ENCODE assay signal across 8 cellular contexts in the genomic region with DNA sequence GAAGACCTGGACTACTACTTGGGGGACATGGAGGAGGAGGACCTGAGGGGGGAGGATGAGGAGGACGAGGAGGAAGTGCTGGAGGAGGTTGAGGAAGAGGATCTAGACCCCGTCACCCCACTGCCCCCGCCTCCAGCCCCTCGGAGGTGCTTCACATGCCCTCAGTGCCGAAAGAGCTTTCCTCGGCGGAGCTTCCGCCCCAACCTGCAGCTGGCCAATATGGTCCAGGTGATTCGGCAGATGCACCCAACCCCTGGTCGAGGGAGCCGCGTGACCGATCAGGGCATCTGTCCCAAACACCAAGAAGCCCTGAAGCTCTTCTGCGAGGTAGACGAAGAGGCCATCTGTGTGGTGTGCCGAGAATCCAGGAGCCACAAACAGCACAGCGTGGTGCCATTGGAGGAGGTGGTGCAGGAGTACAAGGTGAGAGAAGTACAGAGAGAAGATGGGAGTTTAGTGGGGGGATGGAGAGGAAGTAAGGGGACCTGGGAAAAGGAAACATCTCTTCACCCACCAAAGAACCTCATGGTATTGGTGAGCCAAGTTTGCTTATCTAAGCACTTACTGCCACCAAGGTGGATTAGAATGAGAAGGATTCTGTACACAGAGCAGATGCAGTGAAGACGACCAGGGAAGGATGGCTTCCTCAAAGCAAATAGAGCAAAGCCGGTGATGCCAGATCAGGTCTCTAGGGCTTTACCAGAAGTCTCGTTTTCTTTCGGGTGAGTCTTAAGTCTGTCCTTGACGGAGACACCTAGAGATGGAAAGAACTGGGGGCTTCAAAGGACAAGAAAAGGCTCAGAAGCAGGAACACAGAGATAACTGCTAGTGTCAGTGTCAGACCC. TPM values are rescaled to one million over a fixed set of nuclear protein-coding genes. Genes with fewer than 3 reads are reported as not detected.
A peak's percentile ranks its signal among the peaks of the same experiment; 100 is the strongest.
DNase-seq lines count a peak whose midpoint lies in the region; ATAC-seq, FAIRE-seq and TF ChIP-seq lines count a peak whose summit lies in the region.

No MANE protein-coding gene starts in this region.

- H3K14ac ChIP-seq in mesenchymal stem cell (ENCODE audit: low read length in 2 of 2), result no peak overlapping the region

- peak overlapping the region; percentile 95 for H4K91ac ChIP-seq in mesenchymal stem cell (ENCODE audit: low read length)

- no peak overlapping the region for H2BK12ac ChIP-seq in mesenchymal stem cell (ENCODE audit: low read length in 2 of 2)

- peak overlapping the region; percentile 95 for H3K27ac ChIP-seq in GM12878 (ENCODE audit: control insufficient read depth, insufficient read depth)
- H3K27ac ChIP-seq in mesenchymal stem cell (ENCODE audit: low read length, poor library complexity, severe bottlenecking), result no peak overlapping the region
- H3K27ac ChIP-seq in vagina, result peak overlapping the region; percentile 94

- no peaks in the 10 kb centered on the region for H3K9me3 ChIP-seq in GM12878 (replicated peaks; ENCODE audit: control insufficient read depth, insufficient read depth, low read length)
- no peaks in the 10 kb centered on the region for H3K9me3 ChIP-seq in mesenchymal stem cell (ENCODE audit: control insufficient read depth, low read length)
- no peaks in the 10 kb centered on the region for H3K9me3 ChIP-seq in vagina

- H3K27me3 ChIP-seq in GM12878 (replicated peaks in 1 of 2; ENCODE audit: control insufficient read depth in 2 of 2, insufficient read depth in 2 of 2, low read length in 1 of 2) (no peaks in the 10 kb centered on the region), mesenchymal stem cell (ENCODE audit: control insufficient read depth in 1 of 2, insufficient read depth in 1 of 2, low read length in 2 of 2) (no peaks in the 10 kb centered on the region), vagina (no peaks in the 10 kb centered on the region)

- intact Hi-C loops in GM12878 (cut with micrococcal nuclease; ENCODE audit: unreplicated experiment) (no loop called here), vagina (cut with DNase I) (no loop called here)

- no peak for FAIRE-seq in GM12878 (lab: Jason Lieb, UNC)

- no peak for TF ChIP-seq EP300 in GM12878 (IDR thresholded peaks at IDR 0.05; ENCODE audit: borderline replicate concordance in 1 of 2, control insufficient read depth in 1 of 2, low read depth in 2 of 2, low read length in 2 of 2)

- no peak overlapping the region for H2BK15ac ChIP-seq in mesenchymal stem cell (ENCODE audit: low read depth, poor library complexity, severe bottlenecking)

- peak overlapping the region; percentile 79 for H3K4me2 ChIP-seq in GM12878 (ENCODE audit: control insufficient read depth, insufficient read depth)
- peak overlapping the region; percentile 73 for H3K4me2 ChIP-seq in mesenchymal stem cell (ENCODE audit: low read length, poor library complexity, severe bottlenecking)

- peaks cover 23% of the 10 kb centered on the region for H3K79me2 ChIP-seq in GM12878 (ENCODE audit: control insufficient read depth, insufficient read depth, low read length)

- H4K20me1 ChIP-seq in GM12878 (ENCODE audit: control insufficient read depth, insufficient read depth), result no peaks in the 10 kb centered on the region

- no peak overlapping the region for H2BK120ac ChIP-seq in mesenchymal stem cell (ENCODE audit: low read depth, low read length)

- TF ChIP-seq RAD21 in GM12878 (IDR thresholded peaks at IDR 0.05; ENCODE audit: insufficient read depth, low read depth, low read length), result no peak

- H3K4me3 ChIP-seq in GM12878, result peak overlapping the region; percentile 98
- H3K4me3 ChIP-seq in mesenchymal stem cell (ENCODE audit: insufficient read depth in 1 of 2, low read depth in 1 of 2, low read length in 2 of 2), result peak overlapping the region; percentile 83 to 98
- peak overlapping the region; percentile 75 to 76 for H3K4me3 ChIP-seq in vagina

- H3K4me1 ChIP-seq in GM12878 (ENCODE audit: control insufficient read depth, insufficient read depth, low read length) (peaks cover 20% of the 10 kb centered on the region), mesenchymal stem cell (ENCODE audit: control insufficient read depth, insufficient read depth, low read depth, low read length) (peaks cover 10% of the 10 kb centered on the region), vagina (peaks cover 28% of the 10 kb centered on the region)

- H2AFZ ChIP-seq in GM12878 (ENCODE audit: control insufficient read depth, low read depth, low read length) (peak overlapping the region; percentile 68; the same call in 1 of the 2 replicates), mesenchymal stem cell (ENCODE audit: low read depth, low read length) (no peak overlapping the region)

- CTCF ChIA-PET in GM12878 (lab: Yijun Ruan, JAX), result interaction anchor here (0.8 to 1.6 kb wide), 4 partner anchors 12 to 34 kb away, joined by 3 to 4 read pairs (median 3); partner anchors contain the start of gene RACK1

- no peak overlapping the region for H3K23ac ChIP-seq in mesenchymal stem cell (ENCODE audit: low read length in 2 of 2)

- no TSS peak for BruUV-seq in GM12878 (replicated peaks; lab: Mats Ljungman, UMichigan)

- peaks cover 14% of the 10 kb centered on the region for H3K79me1 ChIP-seq in mesenchymal stem cell (replicated peaks; ENCODE audit: low read length, poor library complexity, severe bottlenecking)

- 25% methylated on average over 17 of the region's 22 CpGs for WGBS in GM12878 (ENCODE audit: insufficient coverage, insufficient replicate concordance, low lambda C conversion rate, missing lambda C conversion rate)
- WGBS in mesenchymal stem cell, result 90% methylated on average over 22 of the region's 22 CpGs

- H2AK5ac ChIP-seq in mesenchymal stem cell (ENCODE audit: low read length, severe bottlenecking), result no peak overlapping the region

- H4K8ac ChIP-seq in mesenchymal stem cell (ENCODE audit: low read length), result peak overlapping the region; percentile 33

- H3K18ac ChIP-seq in mesenchymal stem cell (ENCODE audit: low read depth in 1 of 2, low read length in 2 of 2), result peak overlapping the region; percentile 93 to 99

- peak; percentile 43 for DNase-seq in stimulated activated CD4-positive, alpha-beta T cell treated with anti-CD3 and anti-CD28 coated beads, Interleukin-4, amount 100 ng/mL, for 1 hour
- no peak for DNase-seq in stimulated activated CD4-positive, alpha-beta T cell treated with anti-CD3 and anti-CD28 coated beads, Interleukin-12 subunit alpha, Interleukin-12 subunit beta, amount 100 ng/mL, for 4 hours
- DNase-seq in GM12878 (ENCODE audit: low read depth, low spot score), result no peak
- no peak for DNase-seq in mesenchymal stem cell
- DNase-seq in vagina (ENCODE audit: extremely low spot score in 2 of 2), result no peak
- DNase-seq in ureter (ENCODE audit: low spot score), result no peak
- no peak for DNase-seq in NOMO-1 treated with DMSO at 0.1 percent for 48 hours (lab: John Stamatoyannopoulos, UW; ENCODE audit: unreplicated experiment)

- RAD21 ChIA-PET in GM12878 (lab: Charles Lee; ENCODE audit: unreplicated experiment), result interaction anchor here (1.2 to 1.6 kb wide), 4 partner anchors 33 to 63 kb away, joined by 3 to 4 read pairs (median 4); no protein-coding TSS in a partner anchor

- H3K4ac ChIP-seq in mesenchymal stem cell (ENCODE audit: low read depth in 1 of 2, low read length in 2 of 2), result no peak overlapping the region

- no peak overlapping the region for H2BK5ac ChIP-seq in mesenchymal stem cell (ENCODE audit: low read depth, low read length, poor library complexity, severe bottlenecking)

- peak; percentile 1; the same call in 1 of the 3 replicates for ATAC-seq in GM12878
- no peak for ATAC-seq in HG03565 (IDR thresholded peaks at IDR 0.05; ENCODE audit: unreplicated experiment)

- no peaks in the 10 kb centered on the region for H3K36me3 ChIP-seq in GM12878 (ENCODE audit: control insufficient read depth in 2 of 2, insufficient read depth in 2 of 2, low read length in 1 of 2)
- H3K36me3 ChIP-seq in mesenchymal stem cell (ENCODE audit: control insufficient read depth in 1 of 2, insufficient read depth in 2 of 2, low read depth in 1 of 2, low read length in 2 of 2), result peaks cover 6 to 34% of the 10 kb centered on the region in 2 experiments
- no peaks in the 10 kb centered on the region for H3K36me3 ChIP-seq in vagina

- POLR2A ChIA-PET in GM12878 (lab: Charles Lee), result interaction anchor here (1.1 to 5.1 kb wide), 7 partner anchors 10 to 36 kb away, joined by 4 to 36 read pairs (median 10); partner anchors contain the start of genes RACK1 and TRIM52

- TF ChIP-seq CTCF in GM12878 (IDR thresholded peaks at IDR 0.05 in 2 of 3, conservative IDR thresholded peaks at IDR 0.05 in 1 of 3; ENCODE audit: control insufficient read depth in 2 of 3, extremely low read depth in 1 of 3, insufficient read depth in 1 of 3, low read depth in 3 of 3, low read length in 3 of 3) (no peak), vagina (IDR thresholded peaks at IDR 0.05) (no peak)

- in situ Hi-C loops in GM12878 (cut with MboI), result no loop called here

- H3K9ac ChIP-seq in GM12878 (ENCODE audit: control insufficient read depth, insufficient read depth, low read length), result peak overlapping the region; percentile 81
- H3K9ac ChIP-seq in mesenchymal stem cell (ENCODE audit: low read length), result peak overlapping the region; percentile 97

- no peak for TF ChIP-seq POLR2A in GM12878 (IDR thresholded peaks at IDR 0.05; ENCODE audit: low read depth, low read length)
- no peak for TF ChIP-seq POLR2A in vagina (IDR thresholded peaks at IDR 0.05)

- SMC1A ChIA-PET in GM12878 (lab: Charles Lee; ENCODE audit: uncharacterized antibody, unreplicated experiment), result interaction anchor here (1.3 to 1.7 kb wide), 3 partner anchors 17 to 40 kb away, joined by 4 to 5 read pairs (median 4); no protein-coding TSS in a partner anchor

RNA-seq across cellular contexts. Expression of gene TRIM41, which starts 1.5 kb away (rescaled TPM):
- 30.1 and 34.3 TPM in 2 replicates for total RNA-seq in GM12878 (2013; cell fraction: nucleolus; rRNA removed)
- total RNA-seq in GM12878 (2014; rRNA removed) (16.0 and 17.2 TPM in 2 replicates), GM12878 (2014; rRNA removed; fragmentation: Illumina TruSeq; extraction: Trizol) (10.5 and 10.6 TPM in 2 replicates), GM12878 (2021) (24.6 and 28.9 TPM in 2 replicates), vagina (7.9 TPM), ureter (34.5 TPM)
- 11.5 TPM for polyA plus RNA-seq in GM12878 (2011; ENCODE audit: low read depth)
- polyA plus RNA-seq in GM12878 (2011; rRNA removed) (14.8 and 17.7 TPM in 2 replicates), GM12878 (2014; fragmentation: Illumina TruSeq; extraction: Trizol) (9.4 and 10.6 TPM in 2 replicates), GM12878 (2014; fragmentation: Nextera tagmentation; extraction: Ambion mirVana) (1 to 10 TPM; 1.0 to 3.2 TPM), GM12878 (2014; rRNA removed) (21.5 and 24.4 TPM in 2 replicates), GM12878 (2016; fragmentation: Nextera tagmentation; extraction: Ambion mirVana) (1 to 10 TPM; 5.2 to 5.5 TPM)
- 16.4 and 21.9 TPM in 2 replicates for polyA plus RNA-seq in GM12878 (2011; cell fraction: cytosol; rRNA removed)
- 173 and 195 TPM in 2 replicates for polyA plus RNA-seq in GM12878 (2011; cell fraction: nucleus; rRNA removed)
- polyA plus RNA-seq in GM12878 (2012), result 21.7 and 28.2 TPM in 2 replicates
- 8.6 and 10.9 TPM in 2 replicates for polyA minus RNA-seq in GM12878 (2011; rRNA and poly(A)+ RNA removed)
- 6.8 and 7.5 TPM in 2 replicates for polyA minus RNA-seq in GM12878 (2011; cell fraction: cytosol; rRNA and poly(A)+ RNA removed)
- 16.0 and 24.7 TPM in 2 replicates for polyA minus RNA-seq in GM12878 (2011; cell fraction: nucleus; rRNA and poly(A)+ RNA removed)
- polyA plus RNA-seq in mesenchymal stem cell (2013, experiment 1 of 2), result 19.1 TPM
- polyA plus RNA-seq in mesenchymal stem cell (2013, experiment 2 of 2), result 19.0 TPM

RNA-seq across cellular contexts. Expression of gene RACK1, which starts 19.1 kb away (rescaled TPM):
- 1,060 and 1,082 TPM in 2 replicates for total RNA-seq in GM12878 (2013; cell fraction: nucleolus; rRNA removed)
- 6,385 and 6,584 TPM in 2 replicates for total RNA-seq in GM12878 (2014; rRNA removed)
- 4,111 and 4,251 TPM in 2 replicates for total RNA-seq in GM12878 (2014; rRNA removed; fragmentation: Illumina TruSeq; extraction: Trizol)
- 2,742 and 2,873 TPM in 2 replicates for total RNA-seq in GM12878 (2021)
- 2,498 TPM for polyA plus RNA-seq in GM12878 (2011; ENCODE audit: low read depth)
- 2,058 and 4,963 TPM in 2 replicates for polyA plus RNA-seq in GM12878 (2011; rRNA removed)
- 6,471 and 7,747 TPM in 2 replicates for polyA plus RNA-seq in GM12878 (2011; cell fraction: cytosol; rRNA removed)
- polyA plus RNA-seq in GM12878 (2011; cell fraction: nucleus; rRNA removed), result 2,792 and 3,345 TPM in 2 replicates
- 4,319 and 4,635 TPM in 2 replicates for polyA plus RNA-seq in GM12878 (2012)
- 2,869 and 4,083 TPM in 2 replicates for polyA plus RNA-seq in GM12878 (2014; fragmentation: Illumina TruSeq; extraction: Trizol)
- polyA plus RNA-seq in GM12878 (2014; fragmentation: Nextera tagmentation; extraction: Ambion mirVana), result 1,000 to 10,000 TPM; 3,729 to 5,412 TPM
- polyA plus RNA-seq in GM12878 (2014; rRNA removed), result 5,813 and 5,897 TPM in 2 replicates
- 1,000 to 10,000 TPM; 1,365 to 1,424 TPM for polyA plus RNA-seq in GM12878 (2016; fragmentation: Nextera tagmentation; extraction: Ambion mirVana)
- polyA minus RNA-seq in GM12878 (2011; rRNA and poly(A)+ RNA removed), result 6,568 and 9,193 TPM in 2 replicates
- polyA minus RNA-seq in GM12878 (2011; cell fraction: cytosol; rRNA and poly(A)+ RNA removed), result 1,862 and 1,930 TPM in 2 replicates
- 910 and 1,213 TPM in 2 replicates for polyA minus RNA-seq in GM12878 (2011; cell fraction: nucleus; rRNA and poly(A)+ RNA removed)
- 2,784 TPM for polyA plus RNA-seq in mesenchymal stem cell (2013, experiment 1 of 2)
- 2,751 TPM for polyA plus RNA-seq in mesenchymal stem cell (2013, experiment 2 of 2)
- total RNA-seq in vagina, result 3,043 TPM
- 1,824 TPM for total RNA-seq in ureter

RNA-seq across cellular contexts. Expression of gene TRIM7, which starts 19.6 kb away (rescaled TPM):
- 0.59 and 0.84 TPM in 2 replicates for total RNA-seq in GM12878 (2013; cell fraction: nucleolus; rRNA removed)
- total RNA-seq in GM12878 (2014; rRNA removed), result 0.54 and 1.1 TPM in 2 replicates
- 0.22 and 0.46 TPM in 2 replicates for total RNA-seq in GM12878 (2014; rRNA removed; fragmentation: Illumina TruSeq; extraction: Trizol)
- total RNA-seq in GM12878 (2021), result 0.38 and 0.96 TPM in 2 replicates
- 1.1 TPM for polyA plus RNA-seq in GM12878 (2011; ENCODE audit: low read depth)
- polyA plus RNA-seq in GM12878 (2011; rRNA removed), result 1.6 TPM in 2 replicates
- 0.97 and 1.0 TPM in 2 replicates for polyA plus RNA-seq in GM12878 (2011; cell fraction: cytosol; rRNA removed)
- 2.2 and 2.4 TPM in 2 replicates for polyA plus RNA-seq in GM12878 (2011; cell fraction: nucleus; rRNA removed)
- polyA plus RNA-seq in GM12878 (2012), result 0.87 and 1.7 TPM in 2 replicates
- 0.32 and 0.33 TPM in 2 replicates for polyA plus RNA-seq in GM12878 (2014; fragmentation: Illumina TruSeq; extraction: Trizol)
- under 1 TPM; 0.02 to 0.20 TPM for polyA plus RNA-seq in GM12878 (2014; fragmentation: Nextera tagmentation; extraction: Ambion mirVana)
- polyA plus RNA-seq in GM12878 (2014; rRNA removed), result 0.84 and 1.1 TPM in 2 replicates
- polyA plus RNA-seq in GM12878 (2016; fragmentation: Nextera tagmentation; extraction: Ambion mirVana), result 1 to 10 TPM in 1 of 2 experiments, under 1 TPM in 1; 0.44 to 1.3 TPM
- 0.80 and 0.88 TPM in 2 replicates for polyA minus RNA-seq in GM12878 (2011; rRNA and poly(A)+ RNA removed)
- polyA minus RNA-seq in GM12878 (2011; cell fraction: cytosol; rRNA and poly(A)+ RNA removed), result 0.83 and 1.1 TPM in 2 replicates
- polyA minus RNA-seq in GM12878 (2011; cell fraction: nucleus; rRNA and poly(A)+ RNA removed), result 0.73 and 1.5 TPM in 2 replicates
- polyA plus RNA-seq in mesenchymal stem cell (2013, experiment 1 of 2), result 1.8 TPM
- polyA plus RNA-seq in mesenchymal stem cell (2013, experiment 2 of 2), result 1.4 TPM
- total RNA-seq in vagina, result 21.6 TPM
- total RNA-seq in ureter, result 3.0 TPM

RNA-seq across cellular contexts. Expression of gene TRIM52, which starts 36.3 kb away (rescaled TPM):
- 46.6 and 48.5 TPM in 2 replicates for total RNA-seq in GM12878 (2013; cell fraction: nucleolus; rRNA removed)
- total RNA-seq in GM12878 (2014; rRNA removed), result 6.5 and 7.1 TPM in 2 replicates
- 10.1 and 11.5 TPM in 2 replicates for total RNA-seq in GM12878 (2014; rRNA removed; fragmentation: Illumina TruSeq; extraction: Trizol)
- 8.4 and 8.6 TPM in 2 replicates for total RNA-seq in GM12878 (2021)
- polyA plus RNA-seq in GM12878 (2011; ENCODE audit: low read depth), result 5.9 TPM
- 24.3 and 34.0 TPM in 2 replicates for polyA plus RNA-seq in GM12878 (2011; rRNA removed)
- polyA plus RNA-seq in GM12878 (2011; cell fraction: cytosol; rRNA removed), result 12.3 and 13.7 TPM in 2 replicates
- 31.5 and 38.7 TPM in 2 replicates for polyA plus RNA-seq in GM12878 (2011; cell fraction: nucleus; rRNA removed)
- 10.7 and 12.3 TPM in 2 replicates for polyA plus RNA-seq in GM12878 (2012)
- 12.4 and 14.7 TPM in 2 replicates for polyA plus RNA-seq in GM12878 (2014; fragmentation: Illumina TruSeq; extraction: Trizol)
- polyA plus RNA-seq in GM12878 (2014; fragmentation: Nextera tagmentation; extraction: Ambion mirVana), result 1 to 10 TPM; 1.4 to 3.4 TPM
- 11.6 and 13.4 TPM in 2 replicates for polyA plus RNA-seq in GM12878 (2014; rRNA removed)
- 1 to 10 TPM; 6.8 to 7.9 TPM for polyA plus RNA-seq in GM12878 (2016; fragmentation: Nextera tagmentation; extraction: Ambion mirVana)
- 19.5 and 28.6 TPM in 2 replicates for polyA minus RNA-seq in GM12878 (2011; rRNA and poly(A)+ RNA removed)
- 6.1 and 7.9 TPM in 2 replicates for polyA minus RNA-seq in GM12878 (2011; cell fraction: cytosol; rRNA and poly(A)+ RNA removed)
- polyA minus RNA-seq in GM12878 (2011; cell fraction: nucleus; rRNA and poly(A)+ RNA removed), result 15.4 and 24.9 TPM in 2 replicates
- polyA plus RNA-seq in mesenchymal stem cell (2013, experiment 1 of 2), result 4.2 TPM
- 4.0 TPM for polyA plus RNA-seq in mesenchymal stem cell (2013, experiment 2 of 2)
- 17.2 TPM for total RNA-seq in vagina
- 22.5 TPM for total RNA-seq in ureter
